Comparison of ENCODE assay signal across 13 cellular contexts in the genomic region with DNA sequence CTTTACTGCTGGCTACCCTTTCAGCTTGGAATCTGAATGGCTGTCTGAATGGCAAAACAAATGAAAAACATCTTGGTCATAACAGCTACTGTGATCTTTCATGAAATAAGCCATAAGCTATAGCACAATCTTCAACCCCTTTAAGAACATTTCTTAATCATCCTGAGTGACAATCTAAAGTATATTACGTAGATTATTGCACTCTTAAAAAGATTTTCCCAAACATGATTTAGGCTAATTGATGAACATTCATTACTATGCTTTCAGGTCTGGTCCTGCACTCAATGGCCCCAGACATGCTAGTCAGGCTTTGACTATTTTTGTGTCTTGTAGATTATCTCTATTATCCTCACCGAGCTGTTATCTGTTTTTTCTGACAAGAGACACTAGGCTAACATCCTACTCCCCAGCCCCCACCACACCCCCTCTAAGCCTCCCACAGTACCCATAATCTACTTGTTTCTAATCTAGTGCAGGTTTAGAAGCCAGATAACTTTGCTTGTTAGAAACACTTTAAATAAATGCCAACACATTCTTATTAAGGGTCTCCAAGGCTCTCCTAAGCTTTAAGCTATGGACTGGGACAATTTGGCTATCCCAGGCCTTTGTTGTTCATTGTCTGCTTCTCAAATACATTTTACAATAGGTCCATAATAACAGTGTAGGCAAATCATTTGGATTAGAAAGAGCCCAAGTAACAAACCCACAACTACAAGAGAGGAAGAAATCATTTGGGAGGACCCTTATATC. TPM values are rescaled to one million over a fixed set of nuclear protein-coding genes. Genes with fewer than 3 reads are reported as not detected.
DNase-seq lines count a peak whose midpoint lies in the region; ATAC-seq, FAIRE-seq and TF ChIP-seq lines count a peak whose summit lies in the region.
"Had no signal": no experiment of that assay in that cellular context is flagged by ENCODE, and none has a peak within 500 bp of the region (broad histone marks: within the 10 kb centered on the region; RNA-seq: fewer than 3 reads in every experiment).

No MANE protein-coding gene starts in this region.

- H4K5ac ChIP-seq in H1 (ENCODE audit: insufficient read length, low read depth, low read length) = no peak overlapping the region

- H2BK20ac ChIP-seq in H1 (ENCODE audit: low read length) = no peak overlapping the region

- no peak overlapping the region for H3K4me3 ChIP-seq in SK-N-SH (ENCODE audit: low read depth in 2 of 2, low read length in 1 of 2)
- peak overlapping the region in 1 of 4 experiments; percentile 16; a peak in 1 of 8 replicates for H3K4me3 ChIP-seq in H1 (ENCODE audit: extremely low read depth in 1 of 4, insufficient read depth in 2 of 4, low read depth in 3 of 4, low read length in 4 of 4)
- no peak overlapping the region for H3K4me3 ChIP-seq in smooth muscle cell
- H3K4me3 ChIP-seq: thyroid gland had no signal

- no peak overlapping the region for H3K4ac ChIP-seq in H1 (replicated peaks; ENCODE audit: insufficient read length, low read depth, low read length)

- no peak overlapping the region for H3K14ac ChIP-seq in H1 (ENCODE audit: insufficient read length)

- H3K23ac ChIP-seq in H1 (ENCODE audit: insufficient read length) = no peak overlapping the region

- H3K79me2 ChIP-seq in SK-N-SH (ENCODE audit: insufficient read depth) = peaks cover 90% of the 10 kb centered on the region
- H3K79me2 ChIP-seq in H1 (ENCODE audit: control insufficient read depth in 1 of 2, insufficient read depth in 2 of 2, low read length in 2 of 2) = peaks cover 51 to 85% of the 10 kb centered on the region in 2 experiments
- peaks cover 89% of the 10 kb centered on the region for H3K79me2 ChIP-seq in smooth muscle cell (ENCODE audit: low read depth)

- H3K27ac Mint-ChIP-seq in activated naive CD4-positive, alpha-beta T cell treated with anti-CD3 and anti-CD28 coated beads, Interleukin-2, amount 50 U/mL, for 24 hours = peak overlapping the region; percentile 36

- TF ChIP-seq POLR2A in H1 (IDR thresholded peaks at IDR 0.05; ENCODE audit: control extremely low read depth in 1 of 2, low read depth in 2 of 2, low read length in 2 of 2) = no peak

- no peak for ATAC-seq in GM18873 (IDR thresholded peaks at IDR 0.05; ENCODE audit: low FRiP score, unreplicated experiment)
- ATAC-seq: esophagus mucosa had no signal

- no peaks in the 10 kb centered on the region for H3K9me2 ChIP-seq in SK-N-SH

- H3K9me3 Mint-ChIP-seq in activated naive CD4-positive, alpha-beta T cell treated with anti-CD3 and anti-CD28 coated beads, Interleukin-2, amount 50 U/mL, for 24 hours = no peaks in the 10 kb centered on the region

- no peaks in the 10 kb centered on the region for H3K9me3 ChIP-seq in SK-N-SH
- H3K9me3 ChIP-seq in H1 (ENCODE audit: insufficient read depth in 2 of 2, low read depth in 1 of 2, low read length in 1 of 2) = no peaks in the 10 kb centered on the region
- no peaks in the 10 kb centered on the region for H3K9me3 ChIP-seq in smooth muscle cell (replicated peaks; ENCODE audit: low read depth)
- H3K9me3 ChIP-seq: thyroid gland had no signal

- H3K4me3 Mint-ChIP-seq in activated naive CD4-positive, alpha-beta T cell treated with anti-CD3 and anti-CD28 coated beads, Interleukin-2, amount 50 U/mL, for 24 hours = no peak overlapping the region

- no peaks in the 10 kb centered on the region for H3K27me3 Mint-ChIP-seq in activated naive CD4-positive, alpha-beta T cell treated with anti-CD3 and anti-CD28 coated beads, Interleukin-2, amount 50 U/mL, for 24 hours

- H3K27ac ChIP-seq in SK-N-SH (ENCODE audit: low read depth in 2 of 2, low read length in 1 of 2) (peak overlapping the region in 1 of 2 experiments; percentile 69; a peak in 2 of 4 replicates), H1 (ENCODE audit: low read depth, low read length) (no peak overlapping the region), smooth muscle cell (ENCODE audit: low read depth) (peak overlapping the region; percentile 91)
- H3K27ac ChIP-seq: thyroid gland had no signal

- peaks cover 82% of the 10 kb centered on the region for H3K4me1 Mint-ChIP-seq in activated naive CD4-positive, alpha-beta T cell treated with anti-CD3 and anti-CD28 coated beads, Interleukin-2, amount 50 U/mL, for 24 hours

- TF ChIP-seq EP300 in SK-N-SH (IDR thresholded peaks at IDR 0.05; ENCODE audit: borderline replicate concordance in 1 of 2, low read depth in 1 of 2, low read length in 1 of 2) = 0 out of 4 replicates have a peak, but pooled peaks of 1 of the 2 experiments have one; percentile 16
- no peak for TF ChIP-seq EP300 in H1 (IDR thresholded peaks at IDR 0.05; ENCODE audit: borderline replicate concordance in 1 of 2, low read depth in 2 of 2, low read length in 2 of 2)

- 56% methylated on average over 2 of the region's 2 CpGs for WGBS in SK-N-SH (ENCODE audit: low lambda C conversion rate)
- 77% methylated on average over 2 of the region's 2 CpGs; no CpG with 5 or more reads in 1 of the 2 experiments for whole genome bisulfite sequencing in H1 (ENCODE audit: extremely low coverage in 1 of 2, insufficient coverage in 1 of 2, insufficient read length in 1 of 2, insufficient replicate concordance in 2 of 2, low coverage in 1 of 2, low lambda C conversion rate in 2 of 2, missing lambda C conversion rate in 1 of 2), 2 experiments
- 35% methylated on average over 2 of the region's 2 CpGs for WGBS in smooth muscle cell (ENCODE audit: low lambda C conversion rate)

- no peaks in the 10 kb centered on the region; the same call in 1 of the 2 replicates for H3K79me1 ChIP-seq in H1 (ENCODE audit: low read depth, low read length)

- H3K36me3 ChIP-seq in SK-N-SH (replicated peaks in 1 of 2; ENCODE audit: control insufficient read depth in 1 of 2, insufficient read depth in 2 of 2, low read length in 1 of 2) = no peaks in the 10 kb centered on the region
- H3K36me3 ChIP-seq in H1 (ENCODE audit: control insufficient read depth in 2 of 4, insufficient read depth in 4 of 4, low read length in 3 of 4) = no peaks in the 10 kb centered on the region
- H3K36me3 ChIP-seq in smooth muscle cell (ENCODE audit: low read depth) = no peaks in the 10 kb centered on the region
- H3K36me3 ChIP-seq: thyroid gland had no signal

- no peak for TF ChIP-seq CTCF in SK-N-SH (IDR thresholded peaks at IDR 0.05)
- TF ChIP-seq CTCF in H1 (IDR thresholded peaks at IDR 0.05; ENCODE audit: control extremely low read depth in 1 of 3, insufficient read depth in 1 of 3, low read depth in 1 of 3, low read length in 3 of 3) = no peak
- TF ChIP-seq CTCF in smooth muscle cell (IDR thresholded peaks at IDR 0.05; ENCODE audit: borderline replicate concordance, insufficient read depth, poor library complexity, severe bottlenecking) = no peak

- H3K9ac ChIP-seq in SK-N-SH (no peak overlapping the region), H1 (replicated peaks in 1 of 4; ENCODE audit: extremely low read depth in 1 of 4, low read depth in 3 of 4, low read length in 3 of 4) (no peak overlapping the region; a peak in 1 of 7 replicates), smooth muscle cell (ENCODE audit: low read depth) (no peak overlapping the region)

- no peak overlapping the region for H3K56ac ChIP-seq in H1 (replicated peaks; ENCODE audit: insufficient read length, low read depth, low read length)

- no peak overlapping the region for H2BK12ac ChIP-seq in H1 (ENCODE audit: low read depth, low read length)

- no peak for DNase-seq in activated naive CD4-positive, alpha-beta T cell treated with Interleukin-2 at 50 U/mL for 16 hours
- peak; percentile 21 for DNase-seq in SK-N-SH
- no peak for DNase-seq in H1 (ENCODE audit: low read depth in 1 of 2, low spot score in 2 of 2)
- DNase-seq in smooth muscle cell (lab: John Stamatoyannopoulos, UW; ENCODE audit: unreplicated experiment) = no peak
- DNase-seq in MV-4-11 (lab: John Stamatoyannopoulos, UW) = no peak
- no peak for DNase-seq in NCI-H2171 treated with DMSO at 0.1 percent for 48 hours (lab: John Stamatoyannopoulos, UW)
- DNase-seq: activated CD8-positive, alpha-beta memory T cell treated with anti-CD3 and anti-CD28 coated beads for 24 hours; NCI-H1417 treated with DMSO at 0.1 percent for 48 hours; NCI-H510A; thyroid gland had no signal

- POLR2A ChIA-PET in SK-N-SH (lab: Yijun Ruan, JAX) = interaction anchor here (0.6 kb wide), 2 partner anchors 16 to 667 kb away, joined by 3 to 6 read pairs; no protein-coding TSS in a partner anchor
- POLR2A ChIA-PET in H1 (lab: Charles Lee; ENCODE audit: partially characterized antibody) = interaction anchor here (1.5 to 1.6 kb wide), 2 partner anchors 81 to 114 kb away, joined by 4 read pairs; no protein-coding TSS in a partner anchor

- H2AFZ ChIP-seq in SK-N-SH (ENCODE audit: low read depth) (no peak overlapping the region), H1 (ENCODE audit: low read length) (no peak overlapping the region), smooth muscle cell (ENCODE audit: low read depth) (no peak overlapping the region)

- no peak overlapping the region for H4K91ac ChIP-seq in H1 (replicated peaks; ENCODE audit: insufficient read length, low read length)

- CTCF ChIA-PET in SK-N-SH (lab: Yijun Ruan, JAX) = interaction anchor here (1.2 kb wide), 1 partner anchor 81 kb away, joined by 3 read pairs; no protein-coding TSS in a partner anchor
- CTCF ChIA-PET in H1 (lab: Charles Lee; ENCODE audit: partially characterized antibody) = interaction anchor here (1.2 to 2.7 kb wide), 3 partner anchors 27 to 694 kb away, joined by 4 to 10 read pairs (median 9); no protein-coding TSS in a partner anchor

- H3K27me3 ChIP-seq in SK-N-SH (ENCODE audit: insufficient read depth) = no peaks in the 10 kb centered on the region
- no peaks in the 10 kb centered on the region for H3K27me3 ChIP-seq in H1 (replicated peaks in 1 of 4; ENCODE audit: control insufficient read depth in 3 of 4, extremely low read depth in 1 of 4, insufficient read depth in 3 of 4, low read length in 3 of 4)
- H3K27me3 ChIP-seq in smooth muscle cell (ENCODE audit: low read depth) = no peaks in the 10 kb centered on the region
- H3K27me3 ChIP-seq: thyroid gland had no signal

- H2BK120ac ChIP-seq in H1 (replicated peaks; ENCODE audit: low read depth, low read length) = no peak overlapping the region

- H3F3A ChIP-seq in SK-N-SH (replicated peaks; ENCODE audit: insufficient read depth) = no peaks in the 10 kb centered on the region
- no peaks in the 10 kb centered on the region for H3F3A ChIP-seq in smooth muscle cell (ENCODE audit: low read depth)

- H3K36me3 Mint-ChIP-seq in activated naive CD4-positive, alpha-beta T cell treated with anti-CD3 and anti-CD28 coated beads, Interleukin-2, amount 50 U/mL, for 24 hours = peaks cover 2% of the 10 kb centered on the region

- peaks cover 4 to 20% of the 10 kb centered on the region in 2 experiments; a peak in 2 of 4 replicates for H3K4me1 ChIP-seq in SK-N-SH (ENCODE audit: control insufficient read depth in 1 of 2, insufficient read depth in 2 of 2, low read depth in 1 of 2, low read length in 1 of 2)
- H3K4me1 ChIP-seq in H1 (replicated peaks in 1 of 4; ENCODE audit: control insufficient read depth in 3 of 4, insufficient read depth in 4 of 4, low read length in 3 of 4) = peaks cover 2 to 28% (median 19%) of the 10 kb centered on the region in 4 experiments; a peak in 5 of 7 replicates
- peaks cover 59% of the 10 kb centered on the region for H3K4me1 ChIP-seq in smooth muscle cell (ENCODE audit: low read depth)

- H2AK5ac ChIP-seq in H1 (ENCODE audit: low read depth, low read length) = no peak overlapping the region

- H2BK5ac ChIP-seq in H1 (ENCODE audit: low read depth, low read length) = no peak overlapping the region

- FAIRE-seq in H1 (lab: Jason Lieb, UNC) = no peak

- H4K20me1 ChIP-seq in SK-N-SH (ENCODE audit: insufficient read depth) (peaks cover 78% of the 10 kb centered on the region), H1 (replicated peaks in 1 of 2; ENCODE audit: control insufficient read depth in 1 of 2, insufficient read depth in 2 of 2, low read length in 2 of 2) (peaks cover 22 to 25% of the 10 kb centered on the region in 2 experiments), smooth muscle cell (ENCODE audit: low read depth) (peaks cover 86% of the 10 kb centered on the region)

- no peak overlapping the region for H3K18ac ChIP-seq in H1 (ENCODE audit: extremely low read depth, low read length)

- H4K8ac ChIP-seq in H1 (ENCODE audit: extremely low read depth, insufficient read depth, low read length) = no peak overlapping the region

- H3K4me2 ChIP-seq in SK-N-SH = no peak overlapping the region
- peak overlapping the region; percentile 37 to 75; a peak in 2 of 4 replicates for H3K4me2 ChIP-seq in H1 (ENCODE audit: insufficient read depth in 1 of 2, low read depth in 2 of 2, low read length in 2 of 2)
- H3K4me2 ChIP-seq in smooth muscle cell = no peak overlapping the region

- H3K23me2 ChIP-seq in H1 (ENCODE audit: low read depth, low read length) = peaks cover 1% of the 10 kb centered on the region; the same call in 1 of the 2 replicates

- TF ChIP-seq RAD21 in SK-N-SH (IDR thresholded peaks at IDR 0.05; ENCODE audit: low read length) = no peak
- no peak for TF ChIP-seq RAD21 in H1 (IDR thresholded peaks at IDR 0.05 in 1 of 2, conservative IDR thresholded peaks at IDR 0.05 in 1 of 2; ENCODE audit: low read depth in 2 of 2, low read length in 2 of 2)

- no peak overlapping the region for H2BK15ac ChIP-seq in H1 (ENCODE audit: low read length)

RNA-seq across cellular contexts. Expression of gene SMAD2, which starts 4.2 kb away (rescaled TPM):
- polyA plus RNA-seq in SK-N-SH (2012; rRNA removed) (36.3 and 45.1 TPM in 2 replicates), H1 (2011; rRNA removed) (24.7 and 28.4 TPM in 2 replicates), smooth muscle cell (59.7 and 63.8 TPM in 2 replicates)
- polyA plus RNA-seq in SK-N-SH (2012; cell fraction: cytosol; rRNA removed) = 55.8 and 59.9 TPM in 2 replicates
- polyA plus RNA-seq in SK-N-SH (2012; cell fraction: nucleus; rRNA removed) = 11.6 and 25.2 TPM in 2 replicates
- 124 and 132 TPM in 2 replicates for total RNA-seq in H1 (2021; fragmentation: NEBNext Ultra II Directional; extraction: Animal tissue kit (Norgen Biotek cat#: 25700))
- polyA plus RNA-seq in H1 (2011; cell fraction: cytosol; rRNA removed) = 34.3 TPM
- 28.6 TPM for polyA plus RNA-seq in H1 (2011; cell fraction: nucleus; rRNA removed)
- polyA plus RNA-seq in H1 (2012, experiment 1 of 2) = 47.1 to 77.4 TPM (median 56.0 TPM) in 4 replicates
- polyA plus RNA-seq in H1 (2012, experiment 2 of 2) = 7.3 TPM
- 38.2 TPM for polyA plus RNA-seq in H1 (2013, experiment 1 of 2)
- polyA plus RNA-seq in H1 (2013, experiment 2 of 2) = 38.2 TPM
- 126 and 210 TPM in 2 replicates for polyA minus RNA-seq in H1 (2011; rRNA and poly(A)+ RNA removed)
- polyA minus RNA-seq in H1 (2011; cell fraction: cytosol; rRNA and poly(A)+ RNA removed) = 69.9 TPM
- polyA minus RNA-seq in H1 (2011; cell fraction: nucleus; rRNA and poly(A)+ RNA removed) = 143 TPM
- total RNA-seq in smooth muscle cell = 120 and 125 TPM in 2 replicates

Comparison
In these comparisons a context has a peak if more than half of its experiments do, and no peak if none do; other contexts are left out.
1. H3K4me2 ChIP-seq: peak in H1 (2 of 2); none in SK-N-SH (single experiment) and smooth muscle cell (single experiment).